In the genomic region with DNA sequence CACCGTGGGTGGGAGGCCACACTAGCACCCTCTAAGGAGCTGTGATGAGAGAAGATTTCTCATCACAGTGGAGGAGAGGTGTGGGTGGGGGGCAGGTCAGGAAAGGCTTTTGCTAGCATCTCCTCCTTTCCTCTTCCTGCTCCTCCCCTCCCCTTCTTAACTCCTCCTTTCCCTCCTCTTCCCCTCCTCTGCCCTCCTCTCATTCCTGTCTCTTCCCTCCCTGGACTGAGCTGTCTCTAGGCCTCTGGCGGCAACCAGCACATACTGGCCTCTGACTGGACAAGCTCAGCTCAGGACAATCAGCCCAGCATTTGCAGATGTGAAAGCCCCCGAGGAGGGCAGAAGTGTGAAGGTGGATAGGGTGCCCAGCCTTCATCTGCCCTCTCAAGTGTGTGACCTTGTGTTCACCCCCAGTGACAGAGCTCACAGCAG, we compare ENCODE assay signal across 21 cellular contexts. TPM values are rescaled to one million over a fixed set of nuclear protein-coding genes. Genes with fewer than 3 reads are reported as not detected.
A peak's percentile ranks its signal among the peaks of the same experiment; 100 is the strongest.
DNase-seq lines count a peak whose midpoint lies in the region; ATAC-seq, FAIRE-seq and TF ChIP-seq lines count a peak whose summit lies in the region.
"Had no signal": no experiment of that assay in that cellular context is flagged by ENCODE, and none has a peak within 500 bp of the region (broad histone marks: within the 10 kb centered on the region; RNA-seq: fewer than 3 reads in every experiment).

No MANE protein-coding gene starts in this region.

- no peak for FAIRE-seq in H54 (lab: Jason Lieb, UNC)
- FAIRE-seq: small intestine had no signal

- H3K9me3 Mint-ChIP-seq in activated CD4-positive, alpha-beta T cell treated with anti-CD3 and anti-CD28 coated beads for 36 hours (ENCODE audit: low read depth), result no peaks in the 10 kb centered on the region
- H3K9me3 Mint-ChIP-seq: activated naive CD4-positive, alpha-beta T cell treated with anti-CD3 and anti-CD28 coated beads for 36 hours had no signal

- no peak overlapping the region for H3K27ac Mint-ChIP-seq in activated CD4-positive, alpha-beta T cell treated with anti-CD3 and anti-CD28 coated beads for 36 hours
- H3K27ac Mint-ChIP-seq: activated naive CD4-positive, alpha-beta T cell treated with anti-CD3 and anti-CD28 coated beads for 36 hours had no signal

- no peaks in the 10 kb centered on the region for H3K36me3 ChIP-seq in left lung

- H3K27me3 Mint-ChIP-seq in activated CD4-positive, alpha-beta T cell treated with anti-CD3 and anti-CD28 coated beads for 36 hours, result peaks cover 33% of the 10 kb centered on the region

- no peak overlapping the region for H3K4me3 Mint-ChIP-seq in activated CD4-positive, alpha-beta T cell treated with anti-CD3 and anti-CD28 coated beads for 36 hours
- H3K4me3 Mint-ChIP-seq: activated naive CD4-positive, alpha-beta T cell treated with anti-CD3 and anti-CD28 coated beads for 36 hours; brain had no signal

- no peaks in the 10 kb centered on the region for H3K4me1 ChIP-seq in left lung

- TF ChIP-seq CTCF in fibroblast of mammary gland (conservative IDR thresholded peaks at IDR 0.05; ENCODE audit: control insufficient read depth, insufficient read depth, low read depth, low read length) (no peak), left lung (IDR thresholded peaks at IDR 0.05) (no peak)

- 0 out of 2 replicates have a peak, but pooled peaks have one; percentile 37 for TF ChIP-seq POLR2A in H54 (IDR thresholded peaks at IDR 0.05; ENCODE audit: low read depth, low read length)

- H3K27me3 ChIP-seq in left lung, result peaks cover 6 to 63% of the 10 kb centered on the region in 2 donors

- DNase-seq in H54 (ENCODE audit: insufficient read length, low spot score) (peak; percentile 58), NCI-H82 (lab: John Stamatoyannopoulos, UW) (peak; percentile 48), fibroblast of mammary gland (ENCODE audit: low read depth) (peak; percentile 20), renal cortical epithelial cell (ENCODE audit: low read depth) (peak; percentile 61), LoVo (ENCODE audit: low spot score) (no peak), left lung (no peak)
- DNase-seq in activated CD4-positive, alpha-beta T cell treated with anti-CD3 and anti-CD28 coated beads for 36 hours, result no peak
- DNase-seq: activated CD4-positive, CD25-positive, alpha-beta regulatory T cell; activated CD8-positive, alpha-beta memory T cell treated with anti-CD3 and anti-CD28 coated beads, Interleukin-2, amount 50 U/mL, for 48 hours; activated naive CD4-positive, alpha-beta T cell treated with anti-CD3 and anti-CD28 coated beads for 36 hours; effector CD4-positive, alpha-beta T cell; Karpas-422; NCI-H1930; NCI-H526; small intestine; stimulated activated naive CD8-positive, alpha-beta T cell treated with anti-CD3 and anti-CD28 coated beads, Interleukin-15, Interleukin-2, amounts not matched to agents 100 U/mL and 50 U/mL, for 24 hours; T-helper 1 cell had no signal

- H3K36me3 Mint-ChIP-seq in activated CD4-positive, alpha-beta T cell treated with anti-CD3 and anti-CD28 coated beads for 36 hours (ENCODE audit: low read depth), result no peaks in the 10 kb centered on the region
- H3K36me3 Mint-ChIP-seq: brain had no signal

- no peak overlapping the region for H3K27ac ChIP-seq in left lung
- H3K27ac ChIP-seq: C4-2B had no signal

- no peak overlapping the region for H3K4me3 ChIP-seq in fibroblast of mammary gland (ENCODE audit: control insufficient read depth, low read depth, low read length)
- no peak overlapping the region for H3K4me3 ChIP-seq in left lung

- ATAC-seq in left lung (no peak), HG02759 (IDR thresholded peaks at IDR 0.05; ENCODE audit: unreplicated experiment) (no peak)
- ATAC-seq in activated CD4-positive, alpha-beta T cell treated with anti-CD3 and anti-CD28 coated beads for 36 hours, result no peak
- ATAC-seq: stimulated activated naive CD8-positive, alpha-beta T cell treated with anti-CD3 and anti-CD28 coated beads, Interleukin-15, Interleukin-2, amounts not matched to agents 100 U/mL and 50 U/mL, for 24 hours had no signal

- CTCF ChIA-PET in activated CD4-positive, alpha-beta T cell treated with anti-CD3 and anti-CD28 coated beads for 36 hours (lab: Charles Lee), result interaction anchor here (0.8 kb wide), 1 partner anchor 129 kb away, joined by 4 read pairs; no protein-coding TSS in a partner anchor

- POLR2A ChIA-PET in activated CD4-positive, alpha-beta T cell treated with anti-CD3 and anti-CD28 coated beads for 36 hours (lab: Charles Lee), result no interaction called here

- intact Hi-C loops in left lung (cut with DNase I), result no loop called here
- intact Hi-C loops in activated CD4-positive, alpha-beta T cell treated with anti-CD3 and anti-CD28 coated beads for 36 hours (cut with DNase I, micrococcal nuclease), result no loop called here

- no peaks in the 10 kb centered on the region for H3K9me3 ChIP-seq in left lung

- H3K4me1 Mint-ChIP-seq in activated CD4-positive, alpha-beta T cell treated with anti-CD3 and anti-CD28 coated beads for 36 hours, result peaks cover 20% of the 10 kb centered on the region

RNA-seq across cellular contexts. Expression of a gene that starts 19.0 kb away (rescaled TPM):
- total RNA-seq in renal cortical epithelial cell (1.7 and 14.5 TPM in 2 replicates), left lung (not detected)
- total RNA-seq in activated CD4-positive, alpha-beta T cell treated with anti-CD3 and anti-CD28 coated beads for 36 hours, result not detected
- total RNA-seq: activated naive CD4-positive, alpha-beta T cell treated with anti-CD3 and anti-CD28 coated beads for 36 hours; osteocyte had no signal

RNA-seq across cellular contexts. Expression of a gene that starts 30.5 kb away (rescaled TPM):
- 36.6 and 43.8 TPM in 2 replicates for total RNA-seq in renal cortical epithelial cell
- total RNA-seq in left lung, result 10 to 100 TPM; 31.6 to 41.3 TPM
- 100 to 1,000 TPM in 1 of 2 experiments, 10 to 100 TPM in 1; 87.9 to 149 TPM for total RNA-seq in activated CD4-positive, alpha-beta T cell treated with anti-CD3 and anti-CD28 coated beads for 36 hours

Comparison
In these comparisons a context has a peak if more than half of its experiments do, and no peak if none do; other contexts are left out.
1. DNase-seq: peak in H54 (single experiment), NCI-H82 (single experiment), fibroblast of mammary gland (single experiment) and renal cortical epithelial cell (single experiment); none in LoVo (single experiment), left lung (0 of 2) and activated CD4-positive, alpha-beta T cell treated with anti-CD3 and anti-CD28 coated beads for 36 hours (single experiment).